ENCODE assay signal across 9 cellular contexts in genomic region chrX:44675364-44676024, GRCh38.
DNase-seq lines count a peak whose midpoint lies in the region; TF ChIP-seq lines count a peak whose summit lies in the region.
"Had no signal": no experiment of that assay in that cellular context is flagged by ENCODE, and none has a peak within 500 bp of the region (broad histone marks: within the 10 kb centered on the region; RNA-seq: fewer than 3 reads in every experiment).

No MANE protein-coding gene starts in this region.

- H3K27me3 Mint-ChIP-seq in CD14-positive monocyte (ENCODE audit: low read depth in 3 of 3) = peaks cover 0 to 13% (median 3%) of the 10 kb centered on the region in 3 donors

- no peaks in the 10 kb centered on the region for H3K36me3 Mint-ChIP-seq in CD14-positive monocyte
- H3K36me3 Mint-ChIP-seq: natural killer cell treated with Interleukin-12 subunit alpha and Interleukin-12 subunit beta and Interleukin-15 and Interleukin-18, amount 100 ng/mL, for 72 hours had no signal

- DNase-seq in DMS153 (lab: John Stamatoyannopoulos, UW) = peak; percentile 64
- DNase-seq in NCI-H2171 (lab: John Stamatoyannopoulos, UW) = peak; percentile 81
- peak; percentile 16 for DNase-seq in cerebellum (ENCODE audit: low spot score)
- peak; percentile 83 for DNase-seq in myocyte (ENCODE audit: low read depth)
- no peak for DNase-seq in RKO (ENCODE audit: low spot score)
- DNase-seq in activated gamma-delta T cell (lab: John Stamatoyannopoulos, UW) = no peak
- DNase-seq in activated T-cell treated with anti-CD3 and anti-CD28 coated beads, Interleukin-2, amount 50 U/mL, for 1 hour = no peak
- DNase-seq in CD14-positive monocyte (ENCODE audit: low spot score) = no peak

- H3K27ac Mint-ChIP-seq in CD14-positive monocyte = no peak overlapping the region
- H3K27ac Mint-ChIP-seq: natural killer cell treated with Interleukin-12 subunit alpha and Interleukin-12 subunit beta and Interleukin-15 and Interleukin-18, amount 100 ng/mL, for 72 hours had no signal

- no peak overlapping the region for H3K4me3 Mint-ChIP-seq in CD14-positive monocyte
- H3K4me3 Mint-ChIP-seq: natural killer cell treated with Interleukin-12 subunit alpha and Interleukin-12 subunit beta and Interleukin-15 and Interleukin-18, amount 100 ng/mL, for 72 hours had no signal

- TF ChIP-seq CTCF in CD14-positive monocyte (IDR thresholded peaks at IDR 0.05) = no peak

- no peaks in the 10 kb centered on the region for H3K4me1 Mint-ChIP-seq in CD14-positive monocyte

- intact Hi-C loops in CD14-positive monocyte (cut with micrococcal nuclease) = no loop called here

- no peaks in the 10 kb centered on the region for H3K9me3 Mint-ChIP-seq in CD14-positive monocyte
- H3K9me3 Mint-ChIP-seq: natural killer cell treated with Interleukin-12 subunit alpha and Interleukin-12 subunit beta and Interleukin-15 and Interleukin-18, amount 100 ng/mL, for 72 hours had no signal

Comparison
In these comparisons a context has a peak if more than half of its experiments do, and no peak if none do; other contexts are left out.
1. DNase-seq: peak in DMS153 (single experiment), NCI-H2171 (single experiment), cerebellum (single experiment) and myocyte (single experiment); none in RKO (single experiment), activated gamma-delta T cell (single experiment), activated T-cell treated with anti-CD3 and anti-CD28 coated beads, Interleukin-2, amount 50 U/mL, for 1 hour (single experiment) and CD14-positive monocyte (single experiment).